ENCODE assay signal across 8 cellular contexts in the genomic region with DNA sequence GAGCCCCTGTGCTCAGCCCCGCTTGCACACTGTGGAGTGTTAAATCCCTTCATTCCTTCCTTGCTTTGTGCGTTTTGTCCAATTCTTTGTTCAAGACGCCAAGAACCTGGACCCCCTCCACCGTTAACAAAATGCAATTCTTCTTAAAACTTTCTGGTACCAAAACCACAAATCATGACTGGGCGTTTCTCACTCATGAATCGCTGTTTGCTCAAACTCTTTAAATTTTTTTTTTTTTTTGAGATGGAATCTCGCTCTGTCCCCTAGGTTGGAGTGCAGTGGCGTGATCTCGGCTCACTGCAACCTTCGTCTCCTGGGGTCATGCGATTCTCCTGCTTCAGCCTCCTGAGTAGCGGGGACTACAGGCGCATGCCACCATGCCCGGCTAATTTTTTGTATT. TPM values are rescaled to one million over a fixed set of nuclear protein-coding genes. Genes with fewer than 3 reads are reported as not detected.
A peak's percentile ranks its signal among the peaks of the same experiment; 100 is the strongest.
DNase-seq lines count a peak whose midpoint lies in the region; ATAC-seq, FAIRE-seq and TF ChIP-seq lines count a peak whose summit lies in the region.

No MANE protein-coding gene starts in this region.

- FAIRE-seq in A549 (lab: Jason Lieb, UNC), result no peak

- H3K9me3 ChIP-seq in A549 (peaks cover 7% of the 10 kb centered on the region; the same call in 1 of the 3 replicates), mucosa of stomach (ENCODE audit: control insufficient read depth, low read length) (no peaks in the 10 kb centered on the region)

- TF ChIP-seq POLR2A in A549 (IDR thresholded peaks at IDR 0.05; ENCODE audit: low read length), result no peak

- peak overlapping the region; percentile 89 for H3K9ac ChIP-seq in mucosa of stomach (ENCODE audit: low read length)

- TF ChIP-seq CTCF in A549 (IDR thresholded peaks at IDR 0.05), result no peak
- no peak for TF ChIP-seq CTCF in cardiac fibroblast (IDR thresholded peaks at IDR 0.05; ENCODE audit: low read depth, low read length)

- TF ChIP-seq EP300 in A549 (IDR thresholded peaks at IDR 0.05), result no peak

- ATAC-seq in A549 (no peak), HG03045 (IDR thresholded peaks at IDR 0.05; ENCODE audit: unreplicated experiment) (no peak), HG02973 (IDR thresholded peaks at IDR 0.05; ENCODE audit: unreplicated experiment) (no peak)

- no peak overlapping the region for H3K4me3 ChIP-seq in A549
- H3K4me3 ChIP-seq in cardiac fibroblast (replicated peaks in 1 of 2; ENCODE audit: low read depth in 2 of 2, low read length in 2 of 2), result peak overlapping the region; percentile 77 to 83
- peak overlapping the region; percentile 92 for H3K4me3 ChIP-seq in mucosa of stomach (ENCODE audit: low read length)

- H3K4me1 ChIP-seq in A549 (no peaks in the 10 kb centered on the region), mucosa of stomach (ENCODE audit: control insufficient read depth, insufficient read depth, low read length) (peaks cover 16% of the 10 kb centered on the region)

- no peak for TF ChIP-seq RAD21 in A549 (conservative IDR thresholded peaks at IDR 0.05 in 1 of 2, IDR thresholded peaks at IDR 0.05 in 1 of 2)

- H3K4me1 Mint-ChIP-seq in IgD-negative memory B cell, result peaks cover 29 to 30% (median 29%) of the 10 kb centered on the region in 3 donors

- 61% methylated on average over 14 of the region's 14 CpGs for WGBS in A549 (ENCODE audit: missing lambda C conversion rate)

- POLR2A ChIA-PET in A549 (lab: Yijun Ruan, JAX), result no interaction called here

- CTCF ChIA-PET in A549 (lab: Yijun Ruan, JAX), result no interaction called here

- H3K36me3 Mint-ChIP-seq in IgD-negative memory B cell, result peaks cover 4% of the 10 kb centered on the region

- DNase-seq in A549 (ENCODE audit: low read depth in 1 of 2, low spot score in 1 of 2), result no peak
- DNase-seq in cardiac fibroblast (ENCODE audit: low read depth in 2 of 2), result peak in 1 of 2 donors; percentile 26
- DNase-seq in NCI-H146 (lab: John Stamatoyannopoulos, UW), result no peak
- no peak for DNase-seq in NCI-H524 (lab: John Stamatoyannopoulos, UW)

- no peak overlapping the region for H3K27ac ChIP-seq in A549

- H3K4me2 ChIP-seq in A549, result no peak overlapping the region

- H3K27ac Mint-ChIP-seq in IgD-negative memory B cell, result peak overlapping the region in 2 of 3 donors; percentile 67 to 98

- H3K4me3 Mint-ChIP-seq in IgD-negative memory B cell, result peak overlapping the region; percentile 89 to 99 (median 96)

- no peaks in the 10 kb centered on the region for H3K36me3 ChIP-seq in mucosa of stomach (ENCODE audit: control insufficient read depth, insufficient read depth, low read length)

- no peaks in the 10 kb centered on the region for H3K27me3 Mint-ChIP-seq in IgD-negative memory B cell

- H3K27me3 ChIP-seq in mucosa of stomach (ENCODE audit: control insufficient read depth, insufficient read depth, low read length), result no peaks in the 10 kb centered on the region

- H3K9me3 Mint-ChIP-seq in IgD-negative memory B cell, result no peaks in the 10 kb centered on the region

TF ChIP-seq in A549, 52 proteins besides CTCF, POLR2A, EP300 and RAD21:
- TF ChIP-seq NFE2L2 (conservative IDR thresholded peaks at IDR 0.05; ENCODE audit: low read length) (0 out of 2 replicates have a peak, but pooled peaks have one; percentile 28), NR3C1 (IDR thresholded peaks at IDR 0.05) (no peak)

RNA-seq across cellular contexts. Expression of a gene that starts 0.8 kb away (rescaled TPM):
- polyA plus RNA-seq in A549 (2011; rRNA removed) (0.34 and 0.46 TPM in 2 replicates), A549 (2017; fragmentation: RNase III; extraction: RNeasy Plus Mini Kit Qiagen cat#74134 plus additional on column Dnase treatment) (0.20 to 0.41 TPM (median 0.37 TPM) in 3 replicates), IgD-negative memory B cell (1.9 TPM)
- polyA plus RNA-seq in A549 (2012; cell fraction: cytosol; rRNA removed), result 0.03 and 0.04 TPM in 2 replicates
- polyA plus RNA-seq in A549 (2012; cell fraction: nucleus; rRNA removed), result 0.13 TPM in 1 of 2 replicates, not detected in the other
- polyA minus RNA-seq in A549 (2011; rRNA and poly(A)+ RNA removed), result 0.34 and 0.62 TPM in 2 replicates

RNA-seq across cellular contexts. Expression of a gene that starts 17.2 kb away (rescaled TPM):
- not detected in 2 replicates for polyA plus RNA-seq in A549 (2011; rRNA removed)
- polyA plus RNA-seq in A549 (2012; cell fraction: cytosol; rRNA removed), result not detected in 2 replicates
- polyA plus RNA-seq in A549 (2012; cell fraction: nucleus; rRNA removed), result not detected in 2 replicates
- polyA plus RNA-seq in A549 (2017; fragmentation: RNase III; extraction: RNeasy Plus Mini Kit Qiagen cat#74134 plus additional on column Dnase treatment), result not detected in 3 replicates
- not detected in 2 replicates for polyA minus RNA-seq in A549 (2011; rRNA and poly(A)+ RNA removed)
- 1.1 TPM for polyA plus RNA-seq in IgD-negative memory B cell

RNA-seq across cellular contexts. Expression of a gene that starts 23.6 kb away (rescaled TPM):
- polyA plus RNA-seq in A549 (2011; rRNA removed), result 2.2 and 2.3 TPM in 2 replicates
- 0.36 and 0.45 TPM in 2 replicates for polyA plus RNA-seq in A549 (2012; cell fraction: cytosol; rRNA removed)
- polyA plus RNA-seq in A549 (2012; cell fraction: nucleus; rRNA removed), result 0.22 and 0.84 TPM in 2 replicates
- 1.4 to 1.6 TPM (median 1.5 TPM) in 3 replicates for polyA plus RNA-seq in A549 (2017; fragmentation: RNase III; extraction: RNeasy Plus Mini Kit Qiagen cat#74134 plus additional on column Dnase treatment)
- 1.2 and 1.4 TPM in 2 replicates for polyA minus RNA-seq in A549 (2011; rRNA and poly(A)+ RNA removed)
- 21.9 TPM for polyA plus RNA-seq in IgD-negative memory B cell
